7 cellular contexts compared by ENCODE assay signal in genomic region chr20:2524435-2525272, GRCh38. TPM values are rescaled to one million over a fixed set of nuclear protein-coding genes. Genes with fewer than 3 reads are reported as not detected.
DNase-seq lines count a peak whose midpoint lies in the region; ATAC-seq and TF ChIP-seq lines count a peak whose summit lies in the region.

No MANE protein-coding gene starts in this region.

- intact Hi-C loops in left colon (cut with DNase I, micrococcal nuclease) = loop anchor here in 1 of 2 donors (10.0 kb wide), 1 partner anchor 120 kb away; no protein-coding TSS in a partner anchor

- DNase-seq in NCI-H446 treated with DMSO at 0.1 percent for 48 hours (lab: John Stamatoyannopoulos, UW) = peak; percentile 31
- peak; percentile 86 to 92 for DNase-seq in activated CD4-positive, alpha-beta T cell treated with anti-CD3 and anti-CD28 coated beads for 4 hours
- peak; percentile 80 for DNase-seq in choroid plexus epithelial cell (ENCODE audit: low read depth)
- peak; percentile 79 to 90 for DNase-seq in left colon
- peak; percentile 91 to 94 for DNase-seq in stimulated activated CD4-positive, alpha-beta T cell treated with anti-CD3 and anti-CD28 coated beads, Interleukin-1b, Interleukin-23, amount 100 ng/mL, for 4 hours (ENCODE audit: low read depth in 2 of 2)

- peak; percentile 93 for TF ChIP-seq CTCF in choroid plexus epithelial cell (conservative IDR thresholded peaks at IDR 0.05; ENCODE audit: low read depth, low read length)

- H3K4me3 ChIP-seq in choroid plexus epithelial cell (ENCODE audit: low read depth, low read length) = peak overlapping the region; percentile 75

- ATAC-seq in GM18498 (IDR thresholded peaks at IDR 0.05; ENCODE audit: unreplicated experiment) (peak; percentile 71), HG03066 (IDR thresholded peaks at IDR 0.05; ENCODE audit: low read depth, unreplicated experiment) (peak; percentile 88), left colon (peak; percentile 84)

RNA-seq across cellular contexts. Expression of gene TMC2, which starts 11.7 kb away (rescaled TPM):
- not detected for total RNA-seq in left colon

RNA-seq across cellular contexts. Expression of gene ZNF343, which starts 15.9 kb away (rescaled TPM):
- total RNA-seq in left colon = 1 to 10 TPM; 6.8 to 7.2 TPM

RNA-seq across cellular contexts. Expression of gene SNRPB, which starts 54.1 kb away (rescaled TPM):
- 100 to 1,000 TPM; 104 to 120 TPM for total RNA-seq in left colon

Comparison
In these comparisons a context has a peak if more than half of its experiments do, and no peak if none do; other contexts are left out.
1. Peak in every context shown above with its lines: DNase-seq, ATAC-seq and H3K4me3 ChIP-seq.
2. DNase-seq: peak in every context shown above with its lines; median percentile 92 in stimulated activated CD4-positive, alpha-beta T cell treated with anti-CD3 and anti-CD28 coated beads, Interleukin-1b, Interleukin-23, amount 100 ng/mL, for 4 hours; 89 in activated CD4-positive, alpha-beta T cell treated with anti-CD3 and anti-CD28 coated beads for 4 hours; 84 in left colon; 80 in choroid plexus epithelial cell; 31 in NCI-H446 treated with DMSO at 0.1 percent for 48 hours.